8 cellular contexts compared by ENCODE assay signal in genomic region chr3:156675744-156676466, GRCh38. TPM values are rescaled to one million over a fixed set of nuclear protein-coding genes. Genes with fewer than 3 reads are reported as not detected.
DNase-seq lines count a peak whose midpoint lies in the region; ATAC-seq and TF ChIP-seq lines count a peak whose summit lies in the region.

No MANE protein-coding gene starts in this region.

- H3K27ac Mint-ChIP-seq in activated T-cell treated with anti-CD3 and anti-CD28 coated beads, Interleukin-2, amount 50 U/mL, for 72 hours: peak overlapping the region; percentile 97

- peak overlapping the region; percentile 95 to 98 for H3K4me3 Mint-ChIP-seq in activated T-cell treated with anti-CD3 and anti-CD28 coated beads, Interleukin-2, amount 50 U/mL, for 72 hours

- DNase-seq in AG08396 (ENCODE audit: low spot score): peak; percentile 68
- DNase-seq in HCEC 1CT: peak; percentile 93
- DNase-seq in NCI-H774 (lab: John Stamatoyannopoulos, UW): peak; percentile 51
- DNase-seq in activated T-cell treated with anti-CD3 and anti-CD28 coated beads, Interleukin-2, amount 50 U/mL, for 72 hours: peak; percentile 51 to 58
- DNase-seq in fibroblast of the aortic adventitia (ENCODE audit: low read depth): peak; percentile 95
- peak; percentile 36 for DNase-seq in omental fat pad (ENCODE audit: low spot score)
- DNase-seq in iPS-NIHi11 (ENCODE audit: low spot score): no peak

- ATAC-seq in activated T-cell treated with anti-CD3 and anti-CD28 coated beads, Interleukin-2, amount 50 U/mL, for 72 hours (replicated peaks in 1 of 2): no peak
- ATAC-seq in omental fat pad (ENCODE audit: low FRiP score) (peak; percentile 39), HG03439 (IDR thresholded peaks at IDR 0.05; ENCODE audit: unreplicated experiment) (no peak)

- no peaks in the 10 kb centered on the region for H3K9me3 Mint-ChIP-seq in activated T-cell treated with anti-CD3 and anti-CD28 coated beads, Interleukin-2, amount 50 U/mL, for 72 hours

- H3K4me3 ChIP-seq in fibroblast of the aortic adventitia (ENCODE audit: low read depth, low read length): peak overlapping the region; percentile 85

- H3K27me3 Mint-ChIP-seq in activated T-cell treated with anti-CD3 and anti-CD28 coated beads, Interleukin-2, amount 50 U/mL, for 72 hours (ENCODE audit: low read depth): peaks cover 9% of the 10 kb centered on the region

- TF ChIP-seq CTCF in fibroblast of the aortic adventitia (IDR thresholded peaks at IDR 0.05; ENCODE audit: insufficient read depth, low read length): no peak
- TF ChIP-seq CTCF in omental fat pad (IDR thresholded peaks at IDR 0.05): no peak

- peaks cover 57% of the 10 kb centered on the region for H3K4me1 Mint-ChIP-seq in activated T-cell treated with anti-CD3 and anti-CD28 coated beads, Interleukin-2, amount 50 U/mL, for 72 hours (ENCODE audit: low read depth)

- peaks cover 22 to 37% of the 10 kb centered on the region in 2 donors for H3K36me3 Mint-ChIP-seq in activated T-cell treated with anti-CD3 and anti-CD28 coated beads, Interleukin-2, amount 50 U/mL, for 72 hours (ENCODE audit: insufficient read depth in 2 of 2)

RNA-seq across cellular contexts. Expression of gene TIPARP, which starts 1.5 kb away (rescaled TPM):
- total RNA-seq in activated T-cell treated with anti-CD3 and anti-CD28 coated beads, Interleukin-2, amount 50 U/mL, for 72 hours: 10 to 100 TPM; 21.3 to 21.6 TPM
- total RNA-seq in fibroblast of the aortic adventitia (ENCODE audit: low replicate concordance) (26.1 and 67.1 TPM in 2 replicates), omental fat pad (100 to 1,000 TPM in 2 of 4 donors, 10 to 100 TPM in 2; 27.7 to 287 (median 98.7) TPM)
